Comparison of ENCODE assay signal across 1 cellular context in genomic region chr7:151745090-151745638, GRCh38.
TF ChIP-seq lines count a peak whose summit lies in the region.

No MANE protein-coding gene starts in this region.

TF ChIP-seq in HepG2, 621 proteins besides CTCF, POLR2A, EP300 and RAD21 (continued from another document and continues in another):
- peak; percentile 33; the same call in 1 of the 2 replicates for TF ChIP-seq ZNF275 (CRISPR knock-in tag; IDR thresholded peaks at IDR 0.05; ENCODE audit: borderline replicate concordance)
- TF ChIP-seq REXO4 (CRISPR knock-in tag; IDR thresholded peaks at IDR 0.05; ENCODE audit: borderline replicate concordance) = no peak
- peak; percentile 84 for TF ChIP-seq RERE (CRISPR knock-in tag; IDR thresholded peaks at IDR 0.05; ENCODE audit: low read depth)
- TF ChIP-seq, protein P1, sequence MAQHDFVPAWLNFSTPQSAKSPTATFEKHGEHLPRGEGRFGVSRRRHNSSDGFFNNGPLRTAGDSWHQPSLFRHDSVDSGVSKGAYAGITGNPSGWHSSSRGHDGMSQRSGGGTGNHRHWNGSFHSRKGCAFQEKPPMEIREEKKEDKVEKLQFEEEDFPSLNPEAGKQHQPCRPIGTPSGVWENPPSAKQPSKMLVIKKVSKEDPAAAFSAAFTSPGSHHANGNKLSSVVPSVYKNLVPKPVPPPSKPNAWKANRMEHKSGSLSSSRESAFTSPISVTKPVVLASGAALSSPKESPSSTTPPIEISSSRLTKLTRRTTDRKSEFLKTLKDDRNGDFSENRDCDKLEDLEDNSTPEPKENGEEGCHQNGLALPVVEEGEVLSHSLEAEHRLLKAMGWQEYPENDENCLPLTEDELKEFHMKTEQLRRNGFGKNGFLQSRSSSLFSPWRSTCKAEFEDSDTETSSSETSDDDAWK (CRISPR knock-in tag; IDR thresholded peaks at IDR 0.05) = no peak
- no peak for TF ChIP-seq RELA (CRISPR knock-in tag; IDR thresholded peaks at IDR 0.05)
- no peak for TF ChIP-seq U2AF1 (optimal IDR thresholded peaks at IDR 0.05; ENCODE audit: low read depth, low read length)
- TF ChIP-seq TCF7L2 (IDR thresholded peaks at IDR 0.05; ENCODE audit: low read depth, low read length) = no peak
- peak; percentile 81 for TF ChIP-seq CBX1 (IDR thresholded peaks at IDR 0.05; ENCODE audit: low read depth)
- TF ChIP-seq CAMTA2 (CRISPR knock-in tag; IDR thresholded peaks at IDR 0.05; ENCODE audit: borderline replicate concordance) = no peak
- 0 out of 2 replicates have a peak, but pooled peaks have one; percentile 85 for TF ChIP-seq ZNF33B (CRISPR knock-in tag; IDR thresholded peaks at IDR 0.05)
- peak; percentile 79 for TF ChIP-seq ZEB1 (IDR thresholded peaks at IDR 0.05; ENCODE audit: insufficient replicate concordance, low read depth)
- TF ChIP-seq ZNF607 (CRISPR knock-in tag; IDR thresholded peaks at IDR 0.05; ENCODE audit: borderline replicate concordance) = peak; percentile 82; the same call in 1 of the 2 replicates
- peak; percentile 81; the same call in 1 of the 2 replicates for TF ChIP-seq ZNF672 (CRISPR knock-in tag; IDR thresholded peaks at IDR 0.05)
- peak; percentile 90; the same call in 1 of the 2 replicates for TF ChIP-seq YEATS4 (CRISPR knock-in tag; IDR thresholded peaks at IDR 0.05; ENCODE audit: borderline replicate concordance)
- TF ChIP-seq MAFK (conservative IDR thresholded peaks at IDR 0.05 in 1 of 2, IDR thresholded peaks at IDR 0.05 in 1 of 2; ENCODE audit: low read length in 2 of 2) = peak in 1 of 2 experiments; percentile 18; a peak in 1 of 4 replicates
- peak; percentile 75; the same call in 1 of the 2 replicates for TF ChIP-seq ZNF619 (CRISPR knock-in tag; IDR thresholded peaks at IDR 0.05)
- no peak for TF ChIP-seq ZNF850 (CRISPR knock-in tag; conservative IDR thresholded peaks at IDR 0.05)
- TF ChIP-seq, protein P2, sequence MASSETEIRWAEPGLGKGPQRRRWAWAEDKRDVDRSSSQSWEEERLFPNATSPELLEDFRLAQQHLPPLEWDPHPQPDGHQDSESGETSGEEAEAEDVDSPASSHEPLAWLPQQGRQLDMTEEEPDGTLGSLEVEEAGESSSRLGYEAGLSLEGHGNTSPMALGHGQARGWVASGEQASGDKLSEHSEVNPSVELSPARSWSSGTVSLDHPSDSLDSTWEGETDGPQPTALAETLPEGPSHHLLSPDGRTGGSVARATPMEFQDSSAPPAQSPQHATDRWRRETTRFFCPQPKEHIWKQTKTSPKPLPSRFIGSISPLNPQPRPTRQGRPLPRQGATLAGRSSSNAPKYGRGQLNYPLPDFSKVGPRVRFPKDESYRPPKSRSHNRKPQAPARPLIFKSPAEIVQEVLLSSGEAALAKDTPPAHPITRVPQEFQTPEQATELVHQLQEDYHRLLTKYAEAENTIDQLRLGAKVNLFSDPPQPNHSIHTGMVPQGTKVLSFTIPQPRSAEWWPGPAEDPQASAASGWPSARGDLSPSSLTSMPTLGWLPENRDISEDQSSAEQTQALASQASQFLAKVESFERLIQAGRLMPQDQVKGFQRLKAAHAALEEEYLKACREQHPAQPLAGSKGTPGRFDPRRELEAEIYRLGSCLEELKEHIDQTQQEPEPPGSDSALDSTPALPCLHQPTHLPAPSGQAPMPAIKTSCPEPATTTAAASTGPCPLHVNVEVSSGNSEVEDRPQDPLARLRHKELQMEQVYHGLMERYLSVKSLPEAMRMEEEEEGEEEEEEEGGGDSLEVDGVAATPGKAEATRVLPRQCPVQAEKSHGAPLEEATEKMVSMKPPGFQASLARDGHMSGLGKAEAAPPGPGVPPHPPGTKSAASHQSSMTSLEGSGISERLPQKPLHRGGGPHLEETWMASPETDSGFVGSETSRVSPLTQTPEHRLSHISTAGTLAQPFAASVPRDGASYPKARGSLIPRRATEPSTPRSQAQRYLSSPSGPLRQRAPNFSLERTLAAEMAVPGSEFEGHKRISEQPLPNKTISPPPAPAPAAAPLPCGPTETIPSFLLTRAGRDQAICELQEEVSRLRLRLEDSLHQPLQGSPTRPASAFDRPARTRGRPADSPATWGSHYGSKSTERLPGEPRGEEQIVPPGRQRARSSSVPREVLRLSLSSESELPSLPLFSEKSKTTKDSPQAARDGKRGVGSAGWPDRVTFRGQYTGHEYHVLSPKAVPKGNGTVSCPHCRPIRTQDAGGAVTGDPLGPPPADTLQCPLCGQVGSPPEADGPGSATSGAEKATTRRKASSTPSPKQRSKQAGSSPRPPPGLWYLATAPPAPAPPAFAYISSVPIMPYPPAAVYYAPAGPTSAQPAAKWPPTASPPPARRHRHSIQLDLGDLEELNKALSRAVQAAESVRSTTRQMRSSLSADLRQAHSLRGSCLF (CRISPR knock-in tag; IDR thresholded peaks at IDR 0.05; ENCODE audit: borderline replicate concordance) = no peak
- no peak for TF ChIP-seq PAX8 (CRISPR knock-in tag; IDR thresholded peaks at IDR 0.05; ENCODE audit: borderline replicate concordance)
- TF ChIP-seq SMAD9 (CRISPR knock-in tag; IDR thresholded peaks at IDR 0.05) = no peak
- TF ChIP-seq SNAPC4 (CRISPR knock-in tag; IDR thresholded peaks at IDR 0.05) = no peak
- TF ChIP-seq AGO1 (IDR thresholded peaks at IDR 0.05; ENCODE audit: low read depth, low read length, poor library complexity, severe bottlenecking) = no peak
- peak; percentile 92 for TF ChIP-seq ZNF160 (CRISPR knock-in tag; IDR thresholded peaks at IDR 0.05)
- no peak for TF ChIP-seq SRSF9 (IDR thresholded peaks at IDR 0.05; ENCODE audit: borderline replicate concordance, insufficient read depth, low read depth, low read length, poor library complexity, severe bottlenecking)
- peak; percentile 80; the same call in 1 of the 2 replicates for TF ChIP-seq ZNF605 (CRISPR knock-in tag; IDR thresholded peaks at IDR 0.05)
- TF ChIP-seq PHF20 (CRISPR knock-in tag; IDR thresholded peaks at IDR 0.05) = peak; percentile 55; the same call in 1 of the 2 replicates
- no peak for TF ChIP-seq SP1 (IDR thresholded peaks at IDR 0.05)
- peak; percentile 42; the same call in 1 of the 2 replicates for TF ChIP-seq SP1 (CRISPR knock-in tag; IDR thresholded peaks at IDR 0.05)
- TF ChIP-seq, protein P3, sequence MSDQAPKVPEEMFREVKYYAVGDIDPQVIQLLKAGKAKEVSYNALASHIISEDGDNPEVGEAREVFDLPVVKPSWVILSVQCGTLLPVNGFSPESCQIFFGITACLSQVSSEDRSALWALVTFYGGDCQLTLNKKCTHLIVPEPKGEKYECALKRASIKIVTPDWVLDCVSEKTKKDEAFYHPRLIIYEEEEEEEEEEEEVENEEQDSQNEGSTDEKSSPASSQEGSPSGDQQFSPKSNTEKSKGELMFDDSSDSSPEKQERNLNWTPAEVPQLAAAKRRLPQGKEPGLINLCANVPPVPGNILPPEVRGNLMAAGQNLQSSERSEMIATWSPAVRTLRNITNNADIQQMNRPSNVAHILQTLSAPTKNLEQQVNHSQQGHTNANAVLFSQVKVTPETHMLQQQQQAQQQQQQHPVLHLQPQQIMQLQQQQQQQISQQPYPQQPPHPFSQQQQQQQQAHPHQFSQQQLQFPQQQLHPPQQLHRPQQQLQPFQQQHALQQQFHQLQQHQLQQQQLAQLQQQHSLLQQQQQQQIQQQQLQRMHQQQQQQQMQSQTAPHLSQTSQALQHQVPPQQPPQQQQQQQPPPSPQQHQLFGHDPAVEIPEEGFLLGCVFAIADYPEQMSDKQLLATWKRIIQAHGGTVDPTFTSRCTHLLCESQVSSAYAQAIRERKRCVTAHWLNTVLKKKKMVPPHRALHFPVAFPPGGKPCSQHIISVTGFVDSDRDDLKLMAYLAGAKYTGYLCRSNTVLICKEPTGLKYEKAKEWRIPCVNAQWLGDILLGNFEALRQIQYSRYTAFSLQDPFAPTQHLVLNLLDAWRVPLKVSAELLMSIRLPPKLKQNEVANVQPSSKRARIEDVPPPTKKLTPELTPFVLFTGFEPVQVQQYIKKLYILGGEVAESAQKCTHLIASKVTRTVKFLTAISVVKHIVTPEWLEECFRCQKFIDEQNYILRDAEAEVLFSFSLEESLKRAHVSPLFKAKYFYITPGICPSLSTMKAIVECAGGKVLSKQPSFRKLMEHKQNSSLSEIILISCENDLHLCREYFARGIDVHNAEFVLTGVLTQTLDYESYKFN (CRISPR knock-in tag; conservative IDR thresholded peaks at IDR 0.05) = peak; percentile 94
- TF ChIP-seq KDM1A (CRISPR knock-in tag; IDR thresholded peaks at IDR 0.05) = peak; percentile 78; the same call in 1 of the 2 replicates
- peak; percentile 67; the same call in 1 of the 2 replicates for TF ChIP-seq NFKB2 (CRISPR knock-in tag; IDR thresholded peaks at IDR 0.05; ENCODE audit: borderline replicate concordance)
- TF ChIP-seq SRF (IDR thresholded peaks at IDR 0.05; ENCODE audit: low read depth, low read length) = no peak
- TF ChIP-seq ZNF841 (CRISPR knock-in tag; IDR thresholded peaks at IDR 0.05; ENCODE audit: borderline replicate concordance) = peak; percentile 81; the same call in 1 of the 2 replicates
